In genomic region chr12:74537126-74537706, GRCh38 we compare ENCODE assay signal across 8 cellular contexts. TPM values are rescaled to one million over a fixed set of nuclear protein-coding genes. Genes with fewer than 3 reads are reported as not detected.
DNase-seq lines count a peak whose midpoint lies in the region; ATAC-seq, FAIRE-seq and TF ChIP-seq lines count a peak whose summit lies in the region.

No MANE protein-coding gene starts in this region.

- in situ Hi-C loops in GM23248 (cut with MboI): no loop called here
- in situ Hi-C loops in KBM-7 (cut with MboI; ENCODE audit: low pct_unique_long_range_greater_than_20kb, low sequenced_read_pairs): no loop called here

- peak; percentile 55 for ATAC-seq in stimulated activated naive CD8-positive, alpha-beta T cell treated with anti-CD3 and anti-CD28 coated beads, Interleukin-15, Interleukin-2, amounts not matched to agents 100 U/mL and 50 U/mL, for 24 hours

- intact Hi-C loops in kidney (cut with DNase I): no loop called here

- H3K9me2 ChIP-seq in GM23248 (ENCODE audit: insufficient read depth): no peaks in the 10 kb centered on the region

- peaks cover 20% of the 10 kb centered on the region; the same call in 1 of the 2 replicates for H4K20me1 ChIP-seq in GM23248 (ENCODE audit: insufficient read depth)

- H3K4me1 ChIP-seq in GM23248 (ENCODE audit: insufficient read depth) (peaks cover 30% of the 10 kb centered on the region), kidney (ENCODE audit: control insufficient read depth in 1 of 2, insufficient read depth in 1 of 2, low read depth in 1 of 2, low read length in 2 of 2) (peaks cover 23 to 29% of the 10 kb centered on the region in 2 donors)

- H3K36me3 ChIP-seq in GM23248 (ENCODE audit: low read depth): 0 out of 2 replicates have a peak, but pooled peaks cover 6% of the 10 kb centered on the region
- H3K36me3 ChIP-seq in kidney (ENCODE audit: control insufficient read depth in 1 of 2, insufficient read depth in 2 of 2, low read length in 2 of 2): peaks cover 0 to 2% of the 10 kb centered on the region in 2 donors

- H3K9ac ChIP-seq in GM23248 (peak overlapping the region; percentile 99), kidney (ENCODE audit: low read length in 2 of 2) (peak overlapping the region; percentile 56 to 97)

- H3K27ac ChIP-seq in GM23248 (peak overlapping the region; percentile 95), caudate nucleus (ENCODE audit: low read depth, low read length) (peak overlapping the region; percentile 88), kidney (ENCODE audit: low read depth in 2 of 2, low read length in 2 of 2) (peak overlapping the region; percentile 86 to 89)

- H3K4me2 ChIP-seq in GM23248 (ENCODE audit: unreplicated experiment): peak overlapping the region; percentile 98

- H3K79me2 ChIP-seq in GM23248 (ENCODE audit: insufficient read depth): peaks cover 45% of the 10 kb centered on the region

- H3K9me3 ChIP-seq in GM23248 (ENCODE audit: low read depth) (no peaks in the 10 kb centered on the region), kidney (ENCODE audit: control insufficient read depth in 1 of 2, low read length in 2 of 2) (no peaks in the 10 kb centered on the region)

- peak overlapping the region; percentile 99 for H2AFZ ChIP-seq in GM23248

- FAIRE-seq in kidney (lab: Jason Lieb, UNC): peak; percentile 78

- TF ChIP-seq CTCF in GM10266 (IDR thresholded peaks at IDR 0.05; ENCODE audit: control insufficient read depth, insufficient read depth, low read depth, missing control alignments): peak; percentile 63
- peak; percentile 59 for TF ChIP-seq CTCF in kidney (IDR thresholded peaks at IDR 0.05; ENCODE audit: borderline replicate concordance, extremely low read depth, insufficient read depth)

- peaks cover 7% of the 10 kb centered on the region for H3F3A ChIP-seq in GM23248 (ENCODE audit: insufficient read depth)

- H3K27me3 ChIP-seq in GM23248 (replicated peaks; ENCODE audit: insufficient read depth): no peaks in the 10 kb centered on the region

- H3K4me3 ChIP-seq in GM23248 (peak overlapping the region; percentile 95), kidney (ENCODE audit: low read length in 2 of 2) (peak overlapping the region; percentile 98)

- WGBS in GM23248 (ENCODE audit: low coverage in 1 of 2, low lambda C conversion rate in 2 of 2, missing lambda C conversion rate in 2 of 2), 2 experiments: 1 to 2% methylated on average over 8 of the region's 8 CpGs

- DNase-seq in GM10266 (ENCODE audit: extremely low spot score) (peak; percentile 44), GM23248 (peak; percentile 78), KBM-7 (peak; percentile 72), OCI-M1 (lab: John Stamatoyannopoulos, UW) (peak; percentile 86), caudate nucleus (lab: John Stamatoyannopoulos, UW) (peak in 2 of 61 donors; percentile 18 to 37), kidney (no peak)
- no peak for DNase-seq in stimulated activated naive CD8-positive, alpha-beta T cell treated with anti-CD3 and anti-CD28 coated beads, Interleukin-15, Interleukin-2, amounts not matched to agents 100 U/mL and 50 U/mL, for 24 hours
- DNase-seq in activated CD8-positive, alpha-beta memory T cell treated with anti-CD3 and anti-CD28 coated beads, Interleukin-2, amount 50 U/mL, for 4 hours: no peak

RNA-seq across cellular contexts. Expression of gene ATXN7L3B, which starts 0.4 kb away (rescaled TPM):
- total RNA-seq in GM23248 (2014; rRNA removed; shearing (Covaris generic)): 21.4 and 25.2 TPM in 2 replicates
- polyA plus RNA-seq in GM23248 (2016; fragmentation: Nextera tagmentation; extraction: Ambion mirVana) (21.5 and 23.3 TPM in 2 replicates), kidney (ENCODE audit: insufficient read depth, low read depth, low replicate concordance) (23.5 TPM)
- total RNA-seq in kidney: 35.1 TPM

Comparison
In these comparisons a context has a peak if more than half of its experiments do, and no peak if none do; other contexts are left out.
1. DNase-seq: peak in GM10266 (single experiment), GM23248 (single experiment), KBM-7 (single experiment) and OCI-M1 (single experiment); none in kidney (single experiment), stimulated activated naive CD8-positive, alpha-beta T cell treated with anti-CD3 and anti-CD28 coated beads, Interleukin-15, Interleukin-2, amounts not matched to agents 100 U/mL and 50 U/mL, for 24 hours (single experiment) and activated CD8-positive, alpha-beta memory T cell treated with anti-CD3 and anti-CD28 coated beads, Interleukin-2, amount 50 U/mL, for 4 hours (single experiment).
2. Peak in every context shown above with its lines, with median percentiles within 50 percentile points of each other: H3K27ac ChIP-seq.